Comparison of ENCODE assay signal across 24 cellular contexts in the genomic region with DNA sequence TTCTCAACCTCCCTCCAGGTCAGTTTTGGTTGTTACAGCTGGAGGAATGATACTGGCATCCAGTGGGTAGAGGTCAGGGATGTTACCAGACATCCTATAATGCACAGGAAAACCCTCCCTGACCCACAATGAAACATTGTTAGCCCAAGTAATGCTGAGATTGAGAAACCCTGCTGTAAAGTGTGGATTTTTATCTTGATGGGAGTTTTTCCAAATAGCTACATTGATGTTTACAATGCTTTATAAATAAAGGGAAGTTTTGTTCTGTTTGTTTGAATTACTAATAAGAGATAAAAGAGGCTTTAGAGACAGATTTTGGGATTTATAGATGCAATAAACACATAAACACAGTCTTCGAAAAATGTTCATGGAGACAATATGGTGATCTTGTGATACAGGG.
DNase-seq lines count a peak whose midpoint lies in the region; ATAC-seq lines count a peak whose summit lies in the region.
"Had no signal": no experiment of that assay in that cellular context is flagged by ENCODE, and none has a peak within 500 bp of the region (broad histone marks: within the 10 kb centered on the region; RNA-seq: fewer than 3 reads in every experiment).

No MANE protein-coding gene starts in this region.

- H3K9me3 ChIP-seq in mesenchymal stem cell (ENCODE audit: control insufficient read depth, low read length), result peaks cover 5% of the 10 kb centered on the region
- H3K9me3 ChIP-seq: uterus had no signal

- H3K79me1 ChIP-seq in mesenchymal stem cell (replicated peaks; ENCODE audit: low read length, poor library complexity, severe bottlenecking), result peaks cover 7% of the 10 kb centered on the region

- no peak overlapping the region for H2AK5ac ChIP-seq in mesenchymal stem cell (ENCODE audit: low read length, severe bottlenecking)

- H2AFZ ChIP-seq in mesenchymal stem cell (ENCODE audit: low read depth, low read length), result no peak overlapping the region

- H3K27ac Mint-ChIP-seq in activated T-cell treated with anti-CD3 and anti-CD28 coated beads, Interleukin-2, amount 50 U/mL, for 72 hours, result no peak overlapping the region
- H3K27ac Mint-ChIP-seq: activated T-helper 1 cell treated with anti-CD3 and anti-CD28 coated beads, Interleukin-12 subunit alpha, Interleukin-12 subunit beta, Interleukin-2, Interleukin-4 antibody, amounts not matched to agents 30 ng/mL and 10 ng/mL and 1 ng/mL, durations not matched to agents 14 hours and 24 hours and 36 hours; H9; T-cell had no signal

- ATAC-seq in activated T-cell treated with anti-CD3 and anti-CD28 coated beads, Interleukin-2, amount 50 U/mL, for 72 hours (replicated peaks in 1 of 2), result no peak
- ATAC-seq: esophagus mucosa; naive thymus-derived CD8-positive, alpha-beta T cell; T-cell had no signal

- H2BK15ac ChIP-seq in mesenchymal stem cell (ENCODE audit: low read depth, poor library complexity, severe bottlenecking), result no peak overlapping the region

- no peak overlapping the region for H4K8ac ChIP-seq in mesenchymal stem cell (ENCODE audit: low read length)

- no peaks in the 10 kb centered on the region for H3K27me3 Mint-ChIP-seq in activated T-cell treated with anti-CD3 and anti-CD28 coated beads, Interleukin-2, amount 50 U/mL, for 72 hours (ENCODE audit: low read depth)
- H3K27me3 Mint-ChIP-seq: CD4-positive, CD25-positive, alpha-beta regulatory T cell; naive thymus-derived CD8-positive, alpha-beta T cell; T-cell had no signal

- no CpG with 5 or more reads among the region's 1 CpG for WGBS in mesenchymal stem cell

- H3K14ac ChIP-seq in mesenchymal stem cell (ENCODE audit: low read length in 2 of 2), result no peak overlapping the region

- no peak overlapping the region for H2BK12ac ChIP-seq in mesenchymal stem cell (ENCODE audit: low read length in 2 of 2)

- no peaks in the 10 kb centered on the region for H3K4me1 Mint-ChIP-seq in activated T-cell treated with anti-CD3 and anti-CD28 coated beads, Interleukin-2, amount 50 U/mL, for 72 hours (ENCODE audit: low read depth)
- H3K4me1 Mint-ChIP-seq: H9; naive thymus-derived CD8-positive, alpha-beta T cell; T-cell had no signal

- no peak overlapping the region for H4K91ac ChIP-seq in mesenchymal stem cell (ENCODE audit: low read length)

- no peak overlapping the region for H3K27ac ChIP-seq in mesenchymal stem cell (ENCODE audit: low read length, poor library complexity, severe bottlenecking)
- H3K27ac ChIP-seq: HL-60, uterus had no signal

- H3K4me3 ChIP-seq in mesenchymal stem cell (ENCODE audit: insufficient read depth in 1 of 2, low read depth in 1 of 2, low read length in 2 of 2), result no peak overlapping the region
- H3K4me3 ChIP-seq: uterus had no signal

- H3K4me3 Mint-ChIP-seq in activated T-cell treated with anti-CD3 and anti-CD28 coated beads, Interleukin-2, amount 50 U/mL, for 72 hours, result no peak overlapping the region
- H3K4me3 Mint-ChIP-seq: activated T-helper 1 cell treated with anti-CD3 and anti-CD28 coated beads, Interleukin-12 subunit alpha, Interleukin-12 subunit beta, Interleukin-2, Interleukin-4 antibody, amounts not matched to agents 30 ng/mL and 10 ng/mL and 1 ng/mL, durations not matched to agents 14 hours and 24 hours and 36 hours; CD4-positive, CD25-positive, alpha-beta regulatory T cell; H9; naive thymus-derived CD8-positive, alpha-beta T cell; T-cell had no signal

- H3K27me3 ChIP-seq in mesenchymal stem cell (ENCODE audit: control insufficient read depth in 1 of 2, insufficient read depth in 1 of 2, low read length in 2 of 2), result no peaks in the 10 kb centered on the region
- H3K27me3 ChIP-seq: uterus had no signal

- peaks cover 0 to 2% of the 10 kb centered on the region in 2 donors for H3K36me3 Mint-ChIP-seq in activated T-cell treated with anti-CD3 and anti-CD28 coated beads, Interleukin-2, amount 50 U/mL, for 72 hours (ENCODE audit: insufficient read depth in 2 of 2)

- no peaks in the 10 kb centered on the region for H3K4me1 ChIP-seq in mesenchymal stem cell (ENCODE audit: control insufficient read depth, insufficient read depth, low read depth, low read length)
- H3K4me1 ChIP-seq: uterus had no signal

- no peak overlapping the region for H3K18ac ChIP-seq in mesenchymal stem cell (ENCODE audit: low read depth in 1 of 2, low read length in 2 of 2)

- no peak overlapping the region for H2BK5ac ChIP-seq in mesenchymal stem cell (ENCODE audit: low read depth, low read length, poor library complexity, severe bottlenecking)

- no peaks in the 10 kb centered on the region for H3K9me3 Mint-ChIP-seq in activated T-cell treated with anti-CD3 and anti-CD28 coated beads, Interleukin-2, amount 50 U/mL, for 72 hours
- H3K9me3 Mint-ChIP-seq: activated T-helper 1 cell treated with anti-CD3 and anti-CD28 coated beads, Interleukin-12 subunit alpha, Interleukin-12 subunit beta, Interleukin-2, Interleukin-4 antibody, amounts not matched to agents 30 ng/mL and 10 ng/mL and 1 ng/mL, durations not matched to agents 14 hours and 24 hours and 36 hours; H9 had no signal

- no peak overlapping the region for H2BK120ac ChIP-seq in mesenchymal stem cell (ENCODE audit: low read depth, low read length)

- H3K4me2 ChIP-seq in mesenchymal stem cell (ENCODE audit: low read length, poor library complexity, severe bottlenecking), result no peak overlapping the region

- no peak overlapping the region for H3K4ac ChIP-seq in mesenchymal stem cell (ENCODE audit: low read depth in 1 of 2, low read length in 2 of 2)

- H3K9ac ChIP-seq in mesenchymal stem cell (ENCODE audit: low read length), result no peak overlapping the region

- H3K36me3 ChIP-seq in mesenchymal stem cell (ENCODE audit: control insufficient read depth in 1 of 2, insufficient read depth in 2 of 2, low read depth in 1 of 2, low read length in 2 of 2), result peaks cover 0 to 17% of the 10 kb centered on the region in 2 experiments
- H3K36me3 ChIP-seq: uterus had no signal

- H3K23ac ChIP-seq in mesenchymal stem cell (ENCODE audit: low read length in 2 of 2), result no peak overlapping the region

- peak; percentile 80 for DNase-seq in COLO829 (ENCODE audit: low spot score)
- peak; percentile 57 for DNase-seq in LoVo (ENCODE audit: low spot score)
- DNase-seq in dermis blood vessel endothelial cell, result peak; percentile 21
- peak; percentile 78 for DNase-seq in mesenchymal stem cell
- DNase-seq in SIG-M5 (lab: John Stamatoyannopoulos, UW), result no peak
- DNase-seq in Ammon's horn (ENCODE audit: low spot score), result no peak
- DNase-seq in NCI-H748 treated with DMSO at 0.1 percent for 48 hours (lab: John Stamatoyannopoulos, UW), result no peak
- no peak for DNase-seq in activated T-cell treated with anti-CD3 and anti-CD28 coated beads, Interleukin-2, amount 50 U/mL, for 72 hours
- DNase-seq: activated CD4-positive, alpha-beta T cell treated with anti-CD3 and anti-CD28 coated beads for 48 hours; activated naive CD4-positive, alpha-beta T cell treated with anti-CD3 and anti-CD28 coated beads, Interleukin-2, amount 50 U/mL, for 16 hours; aorta; CD4-positive, CD25-positive, alpha-beta regulatory T cell; effector CD4-positive, alpha-beta T cell; H9; naive thymus-derived CD8-positive, alpha-beta T cell; NCI-H2171; NCI-H526; posterior cingulate gyrus; Right ventricle myocardium superior; T-cell; uterus had no signal

Comparison
In these comparisons a context has a peak if more than half of its experiments do, and no peak if none do; other contexts are left out.
1. DNase-seq: peak in COLO829 (single experiment), LoVo (single experiment), dermis blood vessel endothelial cell (single experiment) and mesenchymal stem cell (single experiment); none in SIG-M5 (single experiment), Ammon's horn (single experiment), NCI-H748 treated with DMSO at 0.1 percent for 48 hours (single experiment) and activated T-cell treated with anti-CD3 and anti-CD28 coated beads, Interleukin-2, amount 50 U/mL, for 72 hours (0 of 2).